8 cellular contexts compared by ENCODE assay signal in the genomic region with DNA sequence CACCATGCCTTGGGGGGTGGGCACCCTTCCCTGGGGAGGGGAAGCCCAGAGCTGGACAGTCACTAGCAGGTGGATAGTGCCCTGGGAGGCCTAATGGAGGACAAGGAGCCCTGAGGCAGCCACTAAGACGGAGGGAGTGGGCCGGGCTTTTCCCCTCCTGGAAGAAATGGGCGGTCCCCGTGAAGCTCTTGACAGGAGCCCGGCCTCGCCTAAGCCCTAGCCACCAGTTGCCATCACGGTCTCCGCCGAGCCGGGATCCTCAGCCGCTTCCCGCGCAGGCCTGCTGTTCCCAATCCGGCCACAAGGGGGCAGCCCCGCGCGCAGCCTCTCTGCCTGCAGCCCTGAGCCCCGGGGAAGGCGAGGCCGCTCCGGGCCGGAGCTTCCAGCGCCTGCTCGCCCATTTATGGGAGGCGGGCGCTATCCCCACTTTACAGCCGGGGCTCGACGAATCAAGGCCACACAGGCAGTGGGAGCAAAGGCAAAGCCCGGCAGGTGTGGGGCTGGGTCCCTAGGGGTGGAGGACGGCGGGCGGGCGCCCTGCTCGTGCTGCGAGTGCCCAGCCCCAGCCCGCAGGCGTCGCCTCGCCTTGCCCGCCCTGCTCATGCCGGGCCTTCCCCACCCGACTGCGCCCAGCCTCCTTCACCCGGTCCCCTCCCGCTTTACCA.
DNase-seq lines count a peak whose midpoint lies in the region; ATAC-seq lines count a peak whose summit lies in the region.

No MANE protein-coding gene starts in this region.

- no peaks in the 10 kb centered on the region for H3K9me3 ChIP-seq in muscle layer of colon (ENCODE audit: low read length)

- no peaks in the 10 kb centered on the region for H3K9me3 Mint-ChIP-seq in stimulated activated effector memory CD8-positive, alpha-beta T cell treated with anti-CD3 and anti-CD28 coated beads, Interleukin-12 subunit alpha, Interleukin-12 subunit beta, amount 100 ng/mL, for 72 hours

- H3K36me3 Mint-ChIP-seq in stimulated activated effector memory CD8-positive, alpha-beta T cell treated with anti-CD3 and anti-CD28 coated beads, Interleukin-12 subunit alpha, Interleukin-12 subunit beta, amount 100 ng/mL, for 72 hours: peaks cover 77% of the 10 kb centered on the region

- H3K4me1 ChIP-seq in muscle layer of colon (ENCODE audit: insufficient read depth, low read length): peaks cover 6% of the 10 kb centered on the region

- H3K4me1 Mint-ChIP-seq in stimulated activated effector memory CD8-positive, alpha-beta T cell treated with anti-CD3 and anti-CD28 coated beads, Interleukin-12 subunit alpha, Interleukin-12 subunit beta, amount 100 ng/mL, for 72 hours: peaks cover 9% of the 10 kb centered on the region

- H3K36me3 ChIP-seq in muscle layer of colon (ENCODE audit: insufficient read depth, low read length): peaks cover 19% of the 10 kb centered on the region

- no peaks in the 10 kb centered on the region for H3K27me3 ChIP-seq in muscle layer of colon (ENCODE audit: control insufficient read depth in 1 of 2, insufficient read depth in 2 of 2, low read length in 2 of 2)

- H3K27ac Mint-ChIP-seq in stimulated activated effector memory CD8-positive, alpha-beta T cell treated with anti-CD3 and anti-CD28 coated beads, Interleukin-12 subunit alpha, Interleukin-12 subunit beta, amount 100 ng/mL, for 72 hours: no peak overlapping the region

- DNase-seq in Daoy (ENCODE audit: low read depth) (peak; percentile 84), NCI-H524 treated with DMSO at 0.1 percent for 48 hours (lab: John Stamatoyannopoulos, UW) (peak; percentile 55), activated T-cell treated with anti-CD3 and anti-CD28 coated beads for 1 hour (ENCODE audit: low read depth) (peak; percentile 38)
- peak in 1 of 2 donors; percentile 91 for DNase-seq in stimulated activated effector memory CD8-positive, alpha-beta T cell treated with anti-CD3 and anti-CD28 coated beads, Interleukin-12 subunit alpha, Interleukin-12 subunit beta, amount 100 ng/mL, for 72 hours (ENCODE audit: low spot score in 2 of 2)

- ATAC-seq in HG02840 (IDR thresholded peaks at IDR 0.05; ENCODE audit: low FRiP score, unreplicated experiment): peak; percentile 55
- peak; percentile 78 for ATAC-seq in esophagus mucosa
- peak; percentile 17 for ATAC-seq in stimulated activated effector memory CD8-positive, alpha-beta T cell treated with anti-CD3 and anti-CD28 coated beads, Interleukin-12 subunit alpha, Interleukin-12 subunit beta, amount 100 ng/mL, for 72 hours
- no peak for ATAC-seq in GM19395 (IDR thresholded peaks at IDR 0.05; ENCODE audit: unreplicated experiment)

- H3K9ac ChIP-seq in muscle layer of colon (ENCODE audit: low read length): no peak overlapping the region

- H3K4me3 Mint-ChIP-seq in stimulated activated effector memory CD8-positive, alpha-beta T cell treated with anti-CD3 and anti-CD28 coated beads, Interleukin-12 subunit alpha, Interleukin-12 subunit beta, amount 100 ng/mL, for 72 hours: no peak overlapping the region

- peak overlapping the region; percentile 41 to 42 for H3K4me3 ChIP-seq in muscle layer of colon (ENCODE audit: low read depth in 1 of 2, low read length in 2 of 2)

- H3K27ac ChIP-seq in muscle layer of colon (ENCODE audit: low read depth, low read length): peak overlapping the region; percentile 73
